Comparison of ENCODE assay signal across 12 cellular contexts in genomic region chr1:179550753-179551682, GRCh38. TPM values are rescaled to one million over a fixed set of nuclear protein-coding genes. Genes with fewer than 3 reads are reported as not detected.
DNase-seq lines count a peak whose midpoint lies in the region; ATAC-seq and TF ChIP-seq lines count a peak whose summit lies in the region.
"Had no signal": no experiment of that assay in that cellular context is flagged by ENCODE, and none has a peak within 500 bp of the region (broad histone marks: within the 10 kb centered on the region; RNA-seq: fewer than 3 reads in every experiment).

No MANE protein-coding gene starts in this region.

- no peaks in the 10 kb centered on the region for H3K9me3 ChIP-seq in BLaER1 treated with 17β-estradiol and CSF1 and Interleukin-3, amounts not matched to agents 10 nM and 100 nM (replicated peaks in 1 of 11)
- H3K9me3 ChIP-seq in Panc1 (ENCODE audit: control insufficient read depth, insufficient read depth, low read depth, low read length) = no peaks in the 10 kb centered on the region
- H3K9me3 ChIP-seq: heart right ventricle, right lobe of liver had no signal

- BruUV-seq in Panc1 (replicated peaks; lab: Mats Ljungman, UMichigan) = no TSS peak

- intact Hi-C loops in Panc1 (cut with micrococcal nuclease; ENCODE audit: unreplicated experiment) = no loop called here

- no peak overlapping the region for H3K4me3 ChIP-seq in BLaER1 treated with 17β-estradiol and CSF1 and Interleukin-3, amounts not matched to agents 10 nM and 100 nM
- H3K4me3 ChIP-seq in HFF-Myc (replicated peaks; ENCODE audit: low read depth, low read length) (no peak overlapping the region), Panc1 (ENCODE audit: low read depth in 2 of 2, low read length in 2 of 2) (no peak overlapping the region), fibroblast of pulmonary artery (replicated peaks; ENCODE audit: low read depth, low read length) (peak overlapping the region; percentile 12)
- H3K4me3 ChIP-seq: heart right ventricle, right lobe of liver had no signal

- H3K36me3 ChIP-seq in BLaER1 treated with 17β-estradiol and CSF1 and Interleukin-3, amounts not matched to agents 10 nM and 100 nM = no peaks in the 10 kb centered on the region
- no peaks in the 10 kb centered on the region for H3K36me3 ChIP-seq in Panc1 (ENCODE audit: control insufficient read depth, insufficient read depth, low read length)
- H3K36me3 ChIP-seq: heart right ventricle, right lobe of liver had no signal

- peak overlapping the region; percentile 10 to 80 (median 65); a peak in 17 of 22 replicates for H3K9ac ChIP-seq in BLaER1 treated with 17β-estradiol and CSF1 and Interleukin-3, amounts not matched to agents 10 nM and 100 nM

- H3K27me3 ChIP-seq in BLaER1 treated with 17β-estradiol and CSF1 and Interleukin-3, amounts not matched to agents 10 nM and 100 nM = no peaks in the 10 kb centered on the region
- H3K27me3 ChIP-seq in Panc1 (ENCODE audit: control insufficient read depth, insufficient read depth, low read length) = no peaks in the 10 kb centered on the region
- H3K27me3 ChIP-seq: heart right ventricle, right lobe of liver had no signal

- ATAC-seq in Panc1 = 0 out of 2 replicates have a peak, but pooled peaks have one; percentile 51
- ATAC-seq in HG03025 (IDR thresholded peaks at IDR 0.05; ENCODE audit: low FRiP score, unreplicated experiment) = no peak
- ATAC-seq in GM18511 (IDR thresholded peaks at IDR 0.05; ENCODE audit: unreplicated experiment) = no peak

- CTCF ChIA-PET in Panc1 (lab: Charles Lee) = no interaction called here

- POLR2A ChIA-PET in Panc1 (lab: Charles Lee) = no interaction called here

- peak; percentile 7 for DNase-seq in HFF-Myc (ENCODE audit: extremely low read depth, low read depth)
- DNase-seq in Panc1 (ENCODE audit: low read depth, low spot score) = no peak
- DNase-seq in fibroblast of pulmonary artery (ENCODE audit: low read depth) = peak; percentile 92
- DNase-seq in HK-2 (ENCODE audit: unreplicated experiment) = no peak
- no peak for DNase-seq in cortex of kidney (lab: John Stamatoyannopoulos, UW)
- DNase-seq: heart right ventricle, NCI-H69 had no signal

- in situ Hi-C loops in Panc1 (cut with HindIII; ENCODE audit: low pct_unique_long_range_greater_than_20kb, low sequenced_read_pairs) = no loop called here

- peak overlapping the region; percentile 64 to 88 (median 80) for H3K4me2 ChIP-seq in BLaER1 treated with 17β-estradiol and CSF1 and Interleukin-3, amounts not matched to agents 10 nM and 100 nM

- H3K27ac ChIP-seq in BLaER1 treated with 17β-estradiol and CSF1 and Interleukin-3, amounts not matched to agents 10 nM and 100 nM = peak overlapping the region; percentile 43 to 93 (median 78); a peak in 21 of 22 replicates
- no peak overlapping the region for H3K27ac ChIP-seq in Panc1 (ENCODE audit: low read length)
- H3K27ac ChIP-seq: right lobe of liver had no signal

- H4K20me1 ChIP-seq in BLaER1 treated with 17β-estradiol and CSF1 and Interleukin-3, amounts not matched to agents 10 nM and 100 nM = no peaks in the 10 kb centered on the region

- H3K4me1 ChIP-seq in BLaER1 treated with 17β-estradiol and CSF1 and Interleukin-3, amounts not matched to agents 10 nM and 100 nM = peaks cover 24 to 36% (median 26%) of the 10 kb centered on the region in 10 experiments
- H3K4me1 ChIP-seq in Panc1 (ENCODE audit: control insufficient read depth, insufficient read depth, low read length) = no peaks in the 10 kb centered on the region
- H3K4me1 ChIP-seq: right lobe of liver had no signal

- TF ChIP-seq CTCF in HFF-Myc (IDR thresholded peaks at IDR 0.05; ENCODE audit: low read depth, low read length, missing control alignments) (no peak), Panc1 (IDR thresholded peaks at IDR 0.05) (no peak), fibroblast of pulmonary artery (IDR thresholded peaks at IDR 0.05; ENCODE audit: low read length, missing control alignments) (no peak)

RNA-seq across cellular contexts. Expression of gene NPHS2, which starts 24.7 kb away (rescaled TPM):
- not detected for total RNA-seq in Panc1 (2021; ENCODE audit: unreplicated experiment)
- polyA plus RNA-seq in Panc1 (2012; ENCODE audit: insufficient read length) = not detected
- total RNA-seq: heart right ventricle, right lobe of liver, subcutaneous adipose tissue had no signal
- polyA plus RNA-seq: heart right ventricle had no signal

RNA-seq across cellular contexts. Expression of gene TDRD5, which starts 40.6 kb away (rescaled TPM):
- 2.4 TPM for total RNA-seq in Panc1 (2021; ENCODE audit: unreplicated experiment)
- 1.2 TPM for polyA plus RNA-seq in Panc1 (2012; ENCODE audit: insufficient read length)
- total RNA-seq: right lobe of liver had no signal
- polyA plus RNA-seq: heart right ventricle had no signal

Comparison
In these comparisons a context has a peak if more than half of its experiments do, and no peak if none do; other contexts are left out.
1. DNase-seq: peak in HFF-Myc (single experiment) and fibroblast of pulmonary artery (single experiment); none in Panc1 (single experiment), HK-2 (single experiment) and cortex of kidney (single experiment).